In genomic region chr2:3107567-3107966, GRCh38 we compare ENCODE assay signal across 30 cellular contexts.
A peak's percentile ranks its signal among the peaks of the same experiment; 100 is the strongest.
DNase-seq lines count a peak whose midpoint lies in the region; TF ChIP-seq lines count a peak whose summit lies in the region.
"Had no signal": no experiment of that assay in that cellular context is flagged by ENCODE, and none has a peak within 500 bp of the region (broad histone marks: within the 10 kb centered on the region; RNA-seq: fewer than 3 reads in every experiment).

No MANE protein-coding gene starts in this region.

- CTCF ChIA-PET in A673 (lab: Charles Lee) (no interaction called here), mammary epithelial cell (lab: Charles Lee; ENCODE audit: low non-redundant PET) (no interaction called here)

- H3K79me2 ChIP-seq in mammary epithelial cell (ENCODE audit: insufficient read depth, low read length) = no peaks in the 10 kb centered on the region

- intact Hi-C loops in posterior vena cava (cut with DNase I) (no loop called here), A673 (cut with micrococcal nuclease; ENCODE audit: unreplicated experiment) (no loop called here), mammary epithelial cell (cut with micrococcal nuclease) (no loop called here)

- H3K4me3 Mint-ChIP-seq in progenitor cell of endocrine pancreas (ENCODE audit: low read depth) = no peak overlapping the region
- H3K4me3 Mint-ChIP-seq: activated CD4-positive, alpha-beta T cell treated with anti-CD3 and anti-CD28 coated beads, Interleukin-2, amount 10 ng/mL, durations not matched to agents 7 days and 5 days; activated naive CD8-positive, alpha-beta T cell treated with anti-CD3 and anti-CD28 coated beads, Interleukin-2, amount 50 U/mL, for 24 hours; immature natural killer cell; T-helper 2 cell treated with Interferon-gamma antibody and Interleukin-4, amounts not matched to agents 5 μg/mL and 100 μg/mL, for 36 hours had no signal

- no peaks in the 10 kb centered on the region for H3K36me3 Mint-ChIP-seq in progenitor cell of endocrine pancreas (ENCODE audit: insufficient read depth)
- H3K36me3 Mint-ChIP-seq: immature natural killer cell had no signal

- no peaks in the 10 kb centered on the region for H4K20me1 ChIP-seq in mammary epithelial cell (ENCODE audit: insufficient read depth, low read length)

- POLR2A ChIA-PET in A673 (lab: Charles Lee; ENCODE audit: low non-redundant PET) = no interaction called here

- H3K27me3 Mint-ChIP-seq in progenitor cell of endocrine pancreas = peaks cover 11% of the 10 kb centered on the region

- no peak overlapping the region for H2AFZ ChIP-seq in mammary epithelial cell (ENCODE audit: low read depth, low read length)
- H2AFZ ChIP-seq: GM23248 had no signal

- H3K9me3 Mint-ChIP-seq in progenitor cell of endocrine pancreas (ENCODE audit: low read depth) = no peaks in the 10 kb centered on the region
- H3K9me3 Mint-ChIP-seq: activated naive CD8-positive, alpha-beta T cell treated with anti-CD3 and anti-CD28 coated beads, Interleukin-2, amount 50 U/mL, for 24 hours; immature natural killer cell had no signal

- no TSS peak for BruUV-seq in A673 (replicated peaks; lab: Mats Ljungman, UMichigan)
- no TSS peak for BruUV-seq in mammary epithelial cell (replicated peaks; lab: Mats Ljungman, UMichigan)

- H3K9me3 ChIP-seq in WERI-Rb-1 (ENCODE audit: severe bottlenecking) = peaks cover 6% of the 10 kb centered on the region
- no peaks in the 10 kb centered on the region for H3K9me3 ChIP-seq in A673 (ENCODE audit: low read depth, low read length, poor library complexity, severe bottlenecking)
- H3K9me3 ChIP-seq in mammary epithelial cell (replicated peaks; ENCODE audit: insufficient read depth, low read length) = peaks cover 36% of the 10 kb centered on the region
- H3K9me3 ChIP-seq: BLaER1 treated with 17β-estradiol and CSF1 and Interleukin-3, amounts not matched to agents 10 nM and 100 nM; gastrocnemius medialis; neutrophil; psoas muscle; transverse colon had no signal

- H3K4me1 Mint-ChIP-seq in progenitor cell of endocrine pancreas (ENCODE audit: low read depth) = peaks cover 16% of the 10 kb centered on the region
- H3K4me1 Mint-ChIP-seq: activated CD4-positive, alpha-beta T cell treated with anti-CD3 and anti-CD28 coated beads, Interleukin-2, amount 10 ng/mL, durations not matched to agents 7 days and 5 days; activated naive CD8-positive, alpha-beta T cell treated with anti-CD3 and anti-CD28 coated beads, Interleukin-2, amount 50 U/mL, for 24 hours; immature natural killer cell had no signal

- dilution Hi-C loops in mammary epithelial cell (cut with HindIII; ENCODE audit: low sequenced_read_pairs) = no loop called here

- in situ Hi-C loops in GM13976 (cut with MboI; ENCODE audit: low sequenced_read_pairs, unreplicated experiment) = no loop called here
- in situ Hi-C loops in mammary epithelial cell (cut with MboI; ENCODE audit: low sequenced_read_pairs in 2 of 2) = no loop called here

- H3K4me3 ChIP-seq in WERI-Rb-1 (ENCODE audit: low read depth, low read length) = no peak overlapping the region
- H3K4me3 ChIP-seq in A673 (ENCODE audit: low read depth, low read length, poor library complexity, severe bottlenecking) = no peak overlapping the region
- no peak overlapping the region for H3K4me3 ChIP-seq in mammary epithelial cell (replicated peaks in 1 of 3; ENCODE audit: insufficient read depth in 1 of 3, low read depth in 2 of 3, low read length in 3 of 3)
- H3K4me3 ChIP-seq: BLaER1 treated with 17β-estradiol and CSF1 and Interleukin-3, amounts not matched to agents 10 nM and 100 nM; gastrocnemius medialis; GM23248; Peyer's patch; psoas muscle; transverse colon had no signal

- no peak overlapping the region for H3K27ac Mint-ChIP-seq in progenitor cell of endocrine pancreas
- H3K27ac Mint-ChIP-seq: activated CD4-positive, alpha-beta T cell treated with anti-CD3 and anti-CD28 coated beads, Interleukin-2, amount 10 ng/mL, durations not matched to agents 7 days and 5 days; activated naive CD8-positive, alpha-beta T cell treated with anti-CD3 and anti-CD28 coated beads, Interleukin-2, amount 50 U/mL, for 24 hours; immature natural killer cell; T-helper 2 cell treated with Interferon-gamma antibody and Interleukin-4, amounts not matched to agents 5 μg/mL and 100 μg/mL, for 36 hours had no signal

- no peaks in the 10 kb centered on the region; the same call in none of the 2 replicates for H3K36me3 ChIP-seq in WERI-Rb-1
- no peaks in the 10 kb centered on the region for H3K36me3 ChIP-seq in A673 (ENCODE audit: insufficient read depth, low read length, poor library complexity, severe bottlenecking)
- H3K36me3 ChIP-seq in mammary epithelial cell (ENCODE audit: insufficient read depth, low read length) = no peaks in the 10 kb centered on the region
- H3K36me3 ChIP-seq: BLaER1 treated with 17β-estradiol and CSF1 and Interleukin-3, amounts not matched to agents 10 nM and 100 nM; gastrocnemius medialis; neutrophil; Peyer's patch; transverse colon had no signal

- DNase-seq in GM13976 (ENCODE audit: low spot score) (peak; percentile 17), WERI-Rb-1 (peak; percentile 25), iPS-NIHi7 (ENCODE audit: extremely low spot score) (peak; percentile 40), posterior vena cava (ENCODE audit: low spot score) (peak; percentile 51), A673 (ENCODE audit: low spot score) (no peak), NCI-H1417 treated with DMSO at 0.1 percent for 48 hours (lab: John Stamatoyannopoulos, UW) (no peak), progenitor cell of endocrine pancreas (ENCODE audit: low spot score, unreplicated experiment) (no peak), mammary epithelial cell (no peak)
- DNase-seq: activated CD4-positive, alpha-beta T cell treated with anti-CD3 and anti-CD28 coated beads, Interleukin-2, amount 10 ng/mL, durations not matched to agents 7 days and 5 days; activated gamma-delta T cell treated with Interleukin-2 at 50 U/mL for 16 hours; activated naive CD8-positive, alpha-beta T cell treated with anti-CD3 and anti-CD28 coated beads, Interleukin-2, amount 50 U/mL, for 24 hours; activated T-cell treated with anti-CD3 and anti-CD28 coated beads, Interleukin-2, amount 50 U/mL, for 48 hours; dermis blood vessel endothelial cell; DMS153; gastrocnemius medialis; GM23248; hippocampal formation; immature natural killer cell; NCI-H1694; NCI-H446; NCI-H774; Peyer's patch; SHP77 treated with DMSO at 0.1 percent for 48 hours; stimulated activated CD4-positive, alpha-beta T cell treated with anti-CD3 and anti-CD28 coated beads, Interleukin-15, amount 100 ng/mL, for 24 hours; stimulated activated CD4-positive, alpha-beta T cell treated with anti-CD3 and anti-CD28 coated beads, Interleukin-4, amount 100 ng/mL, for 4 hours; transverse colon had no signal

- no peak overlapping the region; the same call in 1 of the 2 replicates for H3K27ac ChIP-seq in WERI-Rb-1
- no peak overlapping the region for H3K27ac ChIP-seq in A673 (ENCODE audit: low read depth, low read length, poor library complexity, severe bottlenecking)
- H3K27ac ChIP-seq in mammary epithelial cell (ENCODE audit: insufficient read depth, low read depth, low read length) = no peak overlapping the region
- H3K27ac ChIP-seq: BLaER1 treated with 17β-estradiol and CSF1 and Interleukin-3, amounts not matched to agents 10 nM and 100 nM; gastrocnemius medialis; GM23248; neutrophil; Peyer's patch; psoas muscle; transverse colon had no signal

- TF ChIP-seq CTCF in GM13976 (IDR thresholded peaks at IDR 0.05; ENCODE audit: borderline replicate concordance, control extremely low read depth, extremely low read depth, insufficient read depth, missing control alignments) = no peak
- 0 out of 2 replicates have a peak, but pooled peaks have one; percentile 7 for TF ChIP-seq CTCF in WERI-Rb-1 (IDR thresholded peaks at IDR 0.05; ENCODE audit: low read depth, low read length)
- no peak for TF ChIP-seq CTCF in A673 (conservative IDR thresholded peaks at IDR 0.05; ENCODE audit: low read depth, low read length)
- no peak for TF ChIP-seq CTCF in progenitor cell of endocrine pancreas (IDR thresholded peaks at IDR 0.05; ENCODE audit: unreplicated experiment)
- no peak for TF ChIP-seq CTCF in mammary epithelial cell (conservative IDR thresholded peaks at IDR 0.05 in 1 of 2, IDR thresholded peaks at IDR 0.05 in 1 of 2; ENCODE audit: extremely low read depth in 1 of 2, insufficient read depth in 1 of 2, low read depth in 1 of 2, low read length in 2 of 2)

- H3K9ac ChIP-seq in mammary epithelial cell (ENCODE audit: insufficient read depth, low read length) = no peak overlapping the region
- H3K9ac ChIP-seq: BLaER1 treated with 17β-estradiol and CSF1 and Interleukin-3, amounts not matched to agents 10 nM and 100 nM; GM23248 had no signal

- no peak overlapping the region for H3K4me2 ChIP-seq in mammary epithelial cell (ENCODE audit: insufficient read depth, low read depth, low read length)
- H3K4me2 ChIP-seq: BLaER1 treated with 17β-estradiol and CSF1 and Interleukin-3, amounts not matched to agents 10 nM and 100 nM had no signal

- H3K4me1 ChIP-seq in A673 (ENCODE audit: insufficient read depth, low read length, poor library complexity, severe bottlenecking) = no peaks in the 10 kb centered on the region
- H3K4me1 ChIP-seq in mammary epithelial cell (ENCODE audit: insufficient read depth, low read length) = no peaks in the 10 kb centered on the region
- H3K4me1 ChIP-seq: gastrocnemius medialis, Peyer's patch, psoas muscle, transverse colon had no signal

- no peaks in the 10 kb centered on the region for H3K27me3 ChIP-seq in WERI-Rb-1 (ENCODE audit: insufficient read depth, low read depth, severe bottlenecking)
- no peaks in the 10 kb centered on the region for H3K27me3 ChIP-seq in A673 (replicated peaks; ENCODE audit: insufficient read depth, low read depth, low read length, poor library complexity)
- no peaks in the 10 kb centered on the region for H3K27me3 ChIP-seq in mammary epithelial cell (ENCODE audit: insufficient read depth, low read length)
- H3K27me3 ChIP-seq: gastrocnemius medialis, Peyer's patch, transverse colon had no signal

- WGBS in mammary epithelial cell (ENCODE audit: low coverage, missing lambda C conversion rate) = 73% methylated on average over 11 of the region's 14 CpGs

Comparison
In these comparisons a context has a peak if more than half of its experiments do, and no peak if none do; other contexts are left out.
1. DNase-seq: peak in GM13976 (single experiment), WERI-Rb-1 (single experiment), iPS-NIHi7 (single experiment) and posterior vena cava (single experiment); none in A673 (single experiment), NCI-H1417 treated with DMSO at 0.1 percent for 48 hours (single experiment), progenitor cell of endocrine pancreas (single experiment) and mammary epithelial cell (single experiment).